In the genomic region with DNA sequence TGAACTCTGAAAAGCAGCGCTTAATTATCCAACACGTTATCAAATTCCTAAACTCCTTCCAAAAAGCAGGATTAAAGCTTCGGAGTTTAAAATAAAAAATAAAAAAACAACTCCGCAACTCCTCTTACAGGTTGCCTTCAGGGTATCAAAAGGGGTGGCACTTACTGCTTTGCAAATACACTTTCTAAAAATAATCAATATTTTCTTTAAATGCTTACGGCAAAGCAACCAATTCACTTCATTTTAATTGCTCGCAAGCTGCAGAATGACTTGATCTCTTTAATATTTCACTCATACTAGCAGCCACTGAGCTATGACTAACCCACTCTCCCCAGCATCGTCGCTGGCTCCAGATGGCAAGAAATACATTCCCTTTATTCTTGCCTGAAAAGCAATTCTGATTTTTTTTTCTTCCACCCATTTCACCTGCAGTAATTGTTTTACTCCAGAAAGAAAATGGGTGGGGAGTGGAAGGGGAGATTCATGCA, we compare ENCODE assay signal across 8 cellular contexts. TPM values are rescaled to one million over a fixed set of nuclear protein-coding genes. Genes with fewer than 3 reads are reported as not detected.
DNase-seq lines count a peak whose midpoint lies in the region; ATAC-seq lines count a peak whose summit lies in the region.

No MANE protein-coding gene starts in this region.

- H3K9me3 ChIP-seq in skeletal muscle satellite cell (replicated peaks; ENCODE audit: low read length) = no peaks in the 10 kb centered on the region

- no peaks in the 10 kb centered on the region for H3K9me3 Mint-ChIP-seq in T-helper 1 cell treated with Interleukin-12 subunit alpha and Interleukin-12 subunit beta and Interleukin-4 antibody, amounts not matched to agents 30 μg/mL and 1 μg/mL, for 36 hours
- no peaks in the 10 kb centered on the region for H3K9me3 Mint-ChIP-seq in activated CD8-positive, alpha-beta T cell treated with anti-CD3 and anti-CD28 coated beads, Interleukin-2, amount 10 ng/mL, durations not matched to agents 7 days and 5 days (ENCODE audit: insufficient read depth)

- DNase-seq in T-helper 1 cell = no peak
- no peak for DNase-seq in activated CD8-positive, alpha-beta T cell treated with anti-CD3 and anti-CD28 coated beads, Interleukin-2, amount 10 ng/mL, durations not matched to agents 7 days and 5 days
- no peak for DNase-seq in left ventricle myocardium superior
- DNase-seq in NCI-H1417 treated with DMSO at 0.1 percent for 48 hours (lab: John Stamatoyannopoulos, UW) = no peak

- no peak for ATAC-seq in activated CD8-positive, alpha-beta T cell treated with anti-CD3 and anti-CD28 coated beads, Interleukin-2, amount 10 ng/mL, durations not matched to agents 7 days and 5 days
- ATAC-seq in left ventricle myocardium superior = peak; percentile 45
- ATAC-seq in HG03457 (IDR thresholded peaks at IDR 0.05; ENCODE audit: unreplicated experiment) = no peak
- ATAC-seq in HG02678 (IDR thresholded peaks at IDR 0.05; ENCODE audit: unreplicated experiment) = no peak

- peaks cover 26% of the 10 kb centered on the region for H3K27me3 ChIP-seq in skeletal muscle satellite cell (ENCODE audit: control insufficient read depth, insufficient read depth, low read length)

- H3K27ac Mint-ChIP-seq in T-helper 1 cell treated with Interleukin-12 subunit alpha and Interleukin-12 subunit beta and Interleukin-4 antibody, amounts not matched to agents 30 μg/mL and 1 μg/mL, for 36 hours = no peak overlapping the region
- H3K27ac Mint-ChIP-seq in activated CD8-positive, alpha-beta T cell treated with anti-CD3 and anti-CD28 coated beads, Interleukin-2, amount 10 ng/mL, durations not matched to agents 7 days and 5 days = no peak overlapping the region

- H3K27me3 Mint-ChIP-seq in T-helper 1 cell treated with Interleukin-12 subunit alpha and Interleukin-12 subunit beta and Interleukin-4 antibody, amounts not matched to agents 30 μg/mL and 1 μg/mL, for 36 hours (ENCODE audit: low read depth) = peaks cover 54% of the 10 kb centered on the region
- H3K27me3 Mint-ChIP-seq in activated CD8-positive, alpha-beta T cell treated with anti-CD3 and anti-CD28 coated beads, Interleukin-2, amount 10 ng/mL, durations not matched to agents 7 days and 5 days (ENCODE audit: low read depth) = peaks cover 45% of the 10 kb centered on the region

- H3K36me3 Mint-ChIP-seq in T-helper 1 cell treated with Interleukin-12 subunit alpha and Interleukin-12 subunit beta and Interleukin-4 antibody, amounts not matched to agents 30 μg/mL and 1 μg/mL, for 36 hours (ENCODE audit: low read depth) = peaks cover 4% of the 10 kb centered on the region
- H3K36me3 Mint-ChIP-seq in activated CD8-positive, alpha-beta T cell treated with anti-CD3 and anti-CD28 coated beads, Interleukin-2, amount 10 ng/mL, durations not matched to agents 7 days and 5 days (ENCODE audit: low read depth) = no peaks in the 10 kb centered on the region

- H3K4me3 Mint-ChIP-seq in T-helper 1 cell treated with Interleukin-12 subunit alpha and Interleukin-12 subunit beta and Interleukin-4 antibody, amounts not matched to agents 30 μg/mL and 1 μg/mL, for 36 hours = peak overlapping the region; percentile 60
- H3K4me3 Mint-ChIP-seq in activated CD8-positive, alpha-beta T cell treated with anti-CD3 and anti-CD28 coated beads, Interleukin-2, amount 10 ng/mL, durations not matched to agents 7 days and 5 days = peak overlapping the region; percentile 65

- peaks cover 10% of the 10 kb centered on the region for H3K4me1 ChIP-seq in skeletal muscle satellite cell (ENCODE audit: control insufficient read depth, insufficient read depth, low read length)

- no peaks in the 10 kb centered on the region for H3K36me3 ChIP-seq in skeletal muscle satellite cell (ENCODE audit: insufficient read depth, low read length)

- H3K4me1 Mint-ChIP-seq in T-helper 1 cell treated with Interleukin-12 subunit alpha and Interleukin-12 subunit beta and Interleukin-4 antibody, amounts not matched to agents 30 μg/mL and 1 μg/mL, for 36 hours (ENCODE audit: low read depth) = peaks cover 10% of the 10 kb centered on the region
- H3K4me1 Mint-ChIP-seq in activated CD8-positive, alpha-beta T cell treated with anti-CD3 and anti-CD28 coated beads, Interleukin-2, amount 10 ng/mL, durations not matched to agents 7 days and 5 days (ENCODE audit: low read depth) = peaks cover 6% of the 10 kb centered on the region

- POLR2A ChIA-PET in activated CD8-positive, alpha-beta T cell treated with anti-CD3 and anti-CD28 coated beads, Interleukin-2, amount 10 ng/mL, durations not matched to agents 7 days and 5 days (lab: Charles Lee) = no interaction called here

- CTCF ChIA-PET in activated CD8-positive, alpha-beta T cell treated with anti-CD3 and anti-CD28 coated beads, Interleukin-2, amount 10 ng/mL, durations not matched to agents 7 days and 5 days (lab: Charles Lee) = interaction anchor here (1.3 kb wide), 1 partner anchor 54 kb away, joined by 4 read pairs; a partner anchor contains a TSS

- H3K4me2 ChIP-seq in skeletal muscle satellite cell (ENCODE audit: low read length) = peak overlapping the region; percentile 84

- intact Hi-C loops in left ventricle myocardium superior (cut with micrococcal nuclease) = loop anchor here (10.0 kb wide), 1 partner anchor 52 kb away; no protein-coding TSS in a partner anchor

- H3K9ac ChIP-seq in skeletal muscle satellite cell (ENCODE audit: low read depth, low read length) = no peak overlapping the region

- H3K4me3 ChIP-seq in skeletal muscle satellite cell (ENCODE audit: low read length) = peak overlapping the region; percentile 68

RNA-seq across cellular contexts. Expression of a gene that starts 54.4 kb away (rescaled TPM):
- total RNA-seq in activated CD8-positive, alpha-beta T cell treated with anti-CD3 and anti-CD28 coated beads, Interleukin-2, amount 10 ng/mL, durations not matched to agents 7 days and 5 days = 10 to 100 TPM; 15.2 to 17.6 TPM
- 29.4 TPM for total RNA-seq in left ventricle myocardium superior
- total RNA-seq in skeletal muscle satellite cell (2012; rRNA removed) = 15.7 and 17.3 TPM in 2 replicates
